ENCODE assay signal across 26 cellular contexts in genomic region chr5:52283221-52283620, GRCh38.
DNase-seq lines count a peak whose midpoint lies in the region; ATAC-seq and TF ChIP-seq lines count a peak whose summit lies in the region.
"Had no signal": no experiment of that assay in that cellular context is flagged by ENCODE, and none has a peak within 500 bp of the region (broad histone marks: within the 10 kb centered on the region; RNA-seq: fewer than 3 reads in every experiment).

No MANE protein-coding gene starts in this region.

- H3F3A ChIP-seq in smooth muscle cell (ENCODE audit: low read depth), result no peaks in the 10 kb centered on the region

- H3K36me3 ChIP-seq in body of pancreas (replicated peaks in 1 of 2; ENCODE audit: insufficient read depth in 1 of 2, low read depth in 2 of 2), result no peaks in the 10 kb centered on the region
- H3K36me3 ChIP-seq in mucosa of descending colon (ENCODE audit: low read depth), result no peaks in the 10 kb centered on the region
- H3K36me3 ChIP-seq in smooth muscle cell (ENCODE audit: low read depth), result no peaks in the 10 kb centered on the region
- H3K36me3 ChIP-seq: gastrocnemius medialis, tibial nerve had no signal

- WGBS in body of pancreas, 2 donors, result 17 to 20% methylated on average over 1 of the region's 1 CpG
- WGBS in smooth muscle cell (ENCODE audit: low lambda C conversion rate), result 76% methylated on average over 1 of the region's 1 CpG

- H3K27me3 ChIP-seq in body of pancreas, result no peaks in the 10 kb centered on the region
- no peaks in the 10 kb centered on the region for H3K27me3 ChIP-seq in smooth muscle cell (ENCODE audit: low read depth)
- H3K27me3 ChIP-seq: gastrocnemius medialis, tibial nerve had no signal

- peaks cover 4% of the 10 kb centered on the region for H3K4me1 ChIP-seq in body of pancreas
- no peaks in the 10 kb centered on the region for H3K4me1 ChIP-seq in mucosa of descending colon (ENCODE audit: low read depth)
- no peaks in the 10 kb centered on the region for H3K4me1 ChIP-seq in smooth muscle cell (ENCODE audit: low read depth)
- H3K4me1 ChIP-seq: gastrocnemius medialis, tibial nerve had no signal

- H3K9me3 ChIP-seq in body of pancreas (no peaks in the 10 kb centered on the region), mucosa of descending colon (no peaks in the 10 kb centered on the region), smooth muscle cell (replicated peaks; ENCODE audit: low read depth) (no peaks in the 10 kb centered on the region)
- H3K9me3 ChIP-seq: gastrocnemius medialis had no signal

- H3K27ac ChIP-seq in body of pancreas (no peak overlapping the region), smooth muscle cell (ENCODE audit: low read depth) (no peak overlapping the region)
- H3K27ac ChIP-seq: gastrocnemius medialis, tibial nerve had no signal

- H2AFZ ChIP-seq in smooth muscle cell (ENCODE audit: low read depth), result no peak overlapping the region

- intact Hi-C loops in body of pancreas (cut with DNase I), result no loop called here
- intact Hi-C loops in mucosa of descending colon (cut with DNase I, micrococcal nuclease), result no loop called here

- no peak for TF ChIP-seq POLR2A in body of pancreas (IDR thresholded peaks at IDR 0.05)

- no peaks in the 10 kb centered on the region for H4K20me1 ChIP-seq in smooth muscle cell (ENCODE audit: low read depth)

- no peak overlapping the region for H3K4me2 ChIP-seq in smooth muscle cell

- no peak overlapping the region for H3K4me3 ChIP-seq in body of pancreas
- H3K4me3 ChIP-seq in mucosa of descending colon, result no peak overlapping the region
- no peak overlapping the region for H3K4me3 ChIP-seq in smooth muscle cell
- H3K4me3 ChIP-seq: gastrocnemius medialis, tibial nerve had no signal

- H3K79me2 ChIP-seq in smooth muscle cell (ENCODE audit: low read depth), result no peaks in the 10 kb centered on the region

- peak; percentile 99 for ATAC-seq in body of pancreas
- ATAC-seq in mucosa of descending colon, result peak; percentile 77
- ATAC-seq in omental fat pad (ENCODE audit: low FRiP score), result no peak
- no peak for ATAC-seq in HG03439 (IDR thresholded peaks at IDR 0.05; ENCODE audit: unreplicated experiment)
- ATAC-seq: activated naive CD4-positive, alpha-beta T cell treated with anti-CD3 and anti-CD28 coated beads, Interleukin-2, amount 50 U/mL, for 72 hours; activated T-helper 17 cell treated with anti-CD3 and anti-CD28 coated beads, Interleukin-2, amount 50 U/mL, for 72 hours; esophagus mucosa; gastrocnemius medialis; stimulated activated naive CD8-positive, alpha-beta T cell treated with anti-CD3 and anti-CD28 coated beads, Interleukin-15, Interleukin-2, amounts not matched to agents 100 U/mL and 50 U/mL, for 24 hours had no signal

- TF ChIP-seq CTCF in body of pancreas (IDR thresholded peaks at IDR 0.05) (no peak), mucosa of descending colon (IDR thresholded peaks at IDR 0.05) (no peak), omental fat pad (IDR thresholded peaks at IDR 0.05) (no peak), smooth muscle cell (IDR thresholded peaks at IDR 0.05; ENCODE audit: borderline replicate concordance, insufficient read depth, poor library complexity, severe bottlenecking) (no peak)

- DNase-seq in H4 (ENCODE audit: low spot score) (peak; percentile 4), NCI-H226 (peak; percentile 4), body of pancreas (peak; percentile 77 to 88 (median 78)), mucosa of descending colon (peak in 1 of 3 donors; percentile 22), omental fat pad (ENCODE audit: low spot score) (no peak), anterior cingulate cortex (lab: John Stamatoyannopoulos, UW) (no peak), smooth muscle cell (lab: John Stamatoyannopoulos, UW; ENCODE audit: unreplicated experiment) (no peak)
- DNase-seq: activated CD4-positive, alpha-beta T cell treated with anti-CD3 and anti-CD28 coated beads, Interleukin-2, amount 10 ng/mL, durations not matched to agents 7 days and 5 days; CD4-positive, alpha-beta T cell; DMS153; gastrocnemius medialis; kidney glomerular epithelial cell; mesenchymal stem cell; naive B cell; NCI-H1105; NCI-H2107; NCI-H524 treated with DMSO at 0.1 percent for 48 hours; occipital lobe; stimulated activated CD4-positive, alpha-beta T cell treated with anti-CD3 and anti-CD28 coated beads, Interleukin-4, amount 100 ng/mL, for 4 hours; stimulated activated naive CD8-positive, alpha-beta T cell treated with anti-CD3 and anti-CD28 coated beads, Interleukin-15, Interleukin-2, amounts not matched to agents 100 U/mL and 50 U/mL, for 24 hours; T-helper 1 cell had no signal

- H3K9ac ChIP-seq in smooth muscle cell (ENCODE audit: low read depth), result no peak overlapping the region

Comparison
In these comparisons a context has a peak if more than half of its experiments do, and no peak if none do; other contexts are left out.
1. DNase-seq: peak in H4 (single experiment), NCI-H226 (single experiment) and body of pancreas (4 of 4); none in omental fat pad (single experiment), anterior cingulate cortex (0 of 58) and smooth muscle cell (single experiment).
2. ATAC-seq: peak in body of pancreas (single experiment) and mucosa of descending colon (single experiment); none in omental fat pad (single experiment) and HG03439 (single experiment).